ENCODE assay signal across 34 cellular contexts in the genomic region with DNA sequence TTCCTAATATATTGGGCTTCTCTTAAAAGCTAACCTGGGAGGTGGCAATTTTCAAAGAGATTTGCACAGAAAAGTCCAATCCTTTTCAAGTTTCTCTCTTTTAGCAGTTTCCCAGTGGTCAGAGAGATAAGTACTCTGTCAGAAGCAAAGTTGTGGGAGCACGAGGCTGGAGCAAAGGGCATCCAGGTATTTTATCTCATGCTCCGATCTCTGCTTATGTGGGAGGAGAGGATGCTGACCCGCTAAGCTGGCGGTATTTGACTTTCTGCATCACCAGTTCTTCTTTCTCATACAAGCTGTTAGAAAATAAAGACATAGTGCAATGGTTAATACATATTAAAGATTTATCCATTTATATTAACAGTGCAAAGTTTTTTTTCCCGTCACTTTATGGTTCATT. TPM values are rescaled to one million over a fixed set of nuclear protein-coding genes. Genes with fewer than 3 reads are reported as not detected.
"Had no signal": no experiment of that assay in that cellular context is flagged by ENCODE, and none has a peak within 500 bp of the region (broad histone marks: within the 10 kb centered on the region; RNA-seq: fewer than 3 reads in every experiment).

No MANE protein-coding gene starts in this region.

- DNase-seq: cortex of kidney; dorsolateral prefrontal cortex; effector CD4-positive, alpha-beta T cell; foreskin fibroblast; gastrocnemius medialis; head of caudate nucleus; naive thymus-derived CD8-positive, alpha-beta T cell; nephron progenitor cell; nucleus accumbens; sigmoid colon; stimulated activated CD4-positive, alpha-beta T cell treated with anti-CD3 and anti-CD28 coated beads, Interleukin-2, amount 100 ng/mL, for 24 hours; stimulated activated CD4-positive, alpha-beta T cell treated with anti-CD3 and anti-CD28 coated beads, Interleukin-4, amount 100 ng/mL, for 24 hours; stimulated activated naive CD4-positive, alpha-beta T cell treated with Interleukin-2 at 50 U/mL for 16 hours; stomach; thyroid gland; trophoblast cell had no signal

- H3K4me2 ChIP-seq: hepatocyte had no signal

- H3K27me3 ChIP-seq: dorsolateral prefrontal cortex, gastrocnemius medialis, hepatocyte, right atrium auricular region, sigmoid colon, stomach, thyroid gland, vagina had no signal

- H3K79me2 ChIP-seq: hepatocyte had no signal

- H3K36me3 ChIP-seq: gastrocnemius medialis, prostate gland, right atrium auricular region, sigmoid colon, stomach, thyroid gland, vagina had no signal

- H3K4me1 ChIP-seq: gastrocnemius medialis, prostate gland, right atrium auricular region, sigmoid colon, stomach, thyroid gland, vagina had no signal

- H3K4me3 ChIP-seq: dorsolateral prefrontal cortex, gastrocnemius medialis, hepatocyte, prostate gland, right atrium auricular region, sigmoid colon, stomach, thyroid gland, vagina had no signal

- H3K9me3 ChIP-seq: gastrocnemius medialis, prostate gland, right atrium auricular region, sigmoid colon, stomach, thyroid gland, vagina had no signal

- H3K27ac ChIP-seq: dorsolateral prefrontal cortex, epithelial cell of prostate, gastrocnemius medialis, hepatocyte, prostate gland, right atrium auricular region, sigmoid colon, stomach, thyroid gland, vagina had no signal

RNA-seq across cellular contexts. Expression of a gene that starts 44.5 kb away (rescaled TPM):
- total RNA-seq: dorsolateral prefrontal cortex; esophagus mucosa; gastrocnemius medialis; glomerular endothelial cell; hepatocyte; kidney epithelial cell; left lobe of liver; liver; lung microvascular endothelial cell; mesenteric fat pad; myocyte; naive thymus-derived CD8-positive, alpha-beta T cell; osteocyte; prostate gland; right atrium auricular region; sigmoid colon; skeletal muscle tissue; stomach; subcutaneous adipose tissue; temporal lobe; thyroid gland; ureter; vagina had no signal
- polyA plus RNA-seq: hepatocyte; liver; naive thymus-derived CD8-positive, alpha-beta T cell; sigmoid colon; stomach had no signal
